ENCODE assay signal across 1 cellular context in genomic region chr17:3944485-3945388, GRCh38.
TF ChIP-seq lines count a peak whose summit lies in the region.

No MANE protein-coding gene starts in this region.

TF ChIP-seq in HEK293, 187 proteins besides CTCF, POLR2A, EP300 and RAD21 (continued from another document):
- TF ChIP-seq ZSCAN4 (tag by site-specific recombination; IDR thresholded peaks at IDR 0.05) = no peak
- peak; percentile 76 for TF ChIP-seq KLF8 (tag by site-specific recombination; IDR thresholded peaks at IDR 0.05)
- TF ChIP-seq EGR2 (tag by site-specific recombination; IDR thresholded peaks at IDR 0.05; ENCODE audit: low read depth) = 0 out of 2 replicates have a peak, but pooled peaks have one; percentile 28
- TF ChIP-seq ZNF366 (tag by site-specific recombination; conservative IDR thresholded peaks at IDR 0.05) = no peak
- TF ChIP-seq ZBTB11 (tag by site-specific recombination; conservative IDR thresholded peaks at IDR 0.05; ENCODE audit: low read depth) = 0 out of 2 replicates have a peak, but pooled peaks have one; percentile 14
- peak; percentile 43; the same call in 1 of the 2 replicates for TF ChIP-seq IKZF3 (tag by site-specific recombination; IDR thresholded peaks at IDR 0.05)
- TF ChIP-seq SP2 (tag by site-specific recombination; IDR thresholded peaks at IDR 0.05) = peak; percentile 74
- peak; percentile 85 for TF ChIP-seq ZNF600 (tag by site-specific recombination; IDR thresholded peaks at IDR 0.05)
- TF ChIP-seq KLF16 (tag by site-specific recombination; IDR thresholded peaks at IDR 0.05) = peak; percentile 32; the same call in 1 of the 2 replicates
- 0 out of 2 replicates have a peak, but pooled peaks have one; percentile 43 for TF ChIP-seq PATZ1 (tag by site-specific recombination; IDR thresholded peaks at IDR 0.05)
- TF ChIP-seq SCRT2 (tag by site-specific recombination; IDR thresholded peaks at IDR 0.05) = no peak
- TF ChIP-seq ZNF19 (tag by site-specific recombination; IDR thresholded peaks at IDR 0.05; ENCODE audit: low read depth) = no peak
- peak; percentile 75; the same call in 1 of the 2 replicates for TF ChIP-seq KLF7 (tag by site-specific recombination; IDR thresholded peaks at IDR 0.05; ENCODE audit: borderline replicate concordance)
- peak; percentile 91 for TF ChIP-seq KLF1 (tag by site-specific recombination; IDR thresholded peaks at IDR 0.05)
- peak; percentile 77 for TF ChIP-seq GLIS2 (tag by site-specific recombination; IDR thresholded peaks at IDR 0.05)
- 0 out of 2 replicates have a peak, but pooled peaks have one; percentile 23 for TF ChIP-seq ZNF423 (tag by site-specific recombination; IDR thresholded peaks at IDR 0.05)
- TF ChIP-seq MYNN (tag by site-specific recombination; IDR thresholded peaks at IDR 0.05; ENCODE audit: borderline replicate concordance) = no peak
- TF ChIP-seq ZNF335 (tag by site-specific recombination; conservative IDR thresholded peaks at IDR 0.05) = peak; percentile 97
- no peak for TF ChIP-seq ZNF561 (tag by site-specific recombination; IDR thresholded peaks at IDR 0.05; ENCODE audit: borderline replicate concordance)
